In the genomic region with DNA sequence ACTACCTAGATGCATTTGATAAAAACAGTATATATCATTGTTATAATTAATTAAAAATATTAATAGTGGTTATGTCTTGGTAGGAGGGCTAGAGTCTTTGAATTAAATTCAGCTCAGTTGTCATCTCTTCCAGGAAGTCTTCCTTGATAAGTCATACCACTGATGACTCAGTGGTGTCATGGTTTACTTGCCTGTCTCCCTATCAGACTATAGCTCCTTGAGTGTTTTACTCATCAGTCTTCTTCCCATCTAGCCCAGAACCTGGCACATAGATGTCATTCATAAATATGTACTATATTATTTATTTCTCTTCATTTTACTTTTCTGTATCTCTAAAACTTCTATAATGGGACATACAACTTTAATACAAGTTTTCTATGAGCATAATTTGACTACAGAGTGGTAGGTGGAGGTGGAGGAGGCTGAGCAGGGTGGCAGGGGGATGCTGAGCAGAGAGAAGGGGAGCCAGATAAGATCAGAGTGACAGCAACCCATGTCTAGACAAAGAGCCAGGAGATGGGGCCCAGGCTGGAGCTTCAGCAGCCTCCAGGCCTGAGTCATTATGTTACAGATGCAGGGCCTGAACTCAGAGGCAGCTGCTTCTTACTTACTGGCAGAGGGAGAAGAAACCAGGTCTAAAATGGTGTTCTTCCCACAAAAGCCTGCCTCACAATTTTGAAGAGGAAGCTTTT, we compare ENCODE assay signal across 13 cellular contexts.
DNase-seq lines count a peak whose midpoint lies in the region; ATAC-seq and TF ChIP-seq lines count a peak whose summit lies in the region.
"Had no signal": no experiment of that assay in that cellular context is flagged by ENCODE, and none has a peak within 500 bp of the region (broad histone marks: within the 10 kb centered on the region; RNA-seq: fewer than 3 reads in every experiment).

No MANE protein-coding gene starts in this region.

- DNase-seq in AG08395 (ENCODE audit: low spot score) (peak; percentile 38), LHCN-M2 (ENCODE audit: low read depth) (peak; percentile 70), mesendoderm (peak; percentile 53), OCI-M2 (lab: John Stamatoyannopoulos, UW; ENCODE audit: unreplicated experiment) (no peak), Karpas-422 (no peak), 8988T (no peak), right lobe of liver (no peak)
- DNase-seq in activated naive CD8-positive, alpha-beta T cell treated with anti-CD3 and anti-CD28 coated beads for 36 hours = no peak
- DNase-seq: cerebellar nuclear complex, DMS153, NCI-H524 treated with DMSO at 0.1 percent for 48 hours, T1000, uterus had no signal

- H3K4ac ChIP-seq in mesendoderm (ENCODE audit: low read depth, low read length) = no peak overlapping the region

- H3K36me3 Mint-ChIP-seq in activated naive CD8-positive, alpha-beta T cell treated with anti-CD3 and anti-CD28 coated beads for 36 hours = peaks cover 4% of the 10 kb centered on the region

- no peak overlapping the region for H2BK15ac ChIP-seq in mesendoderm (replicated peaks; ENCODE audit: low read depth)

- no peaks in the 10 kb centered on the region for H3K79me1 ChIP-seq in mesendoderm (ENCODE audit: low read length)

- H3K27ac ChIP-seq in mesendoderm (ENCODE audit: low read depth, low read length) (no peak overlapping the region), Karpas-422 (ENCODE audit: low read length) (no peak overlapping the region), right lobe of liver (no peak overlapping the region)
- H3K27ac ChIP-seq: uterus had no signal

- TF ChIP-seq POLR2A in right lobe of liver (IDR thresholded peaks at IDR 0.05) = no peak

- H3K36me3 ChIP-seq in mesendoderm (ENCODE audit: control insufficient read depth, insufficient read depth, low read length) = no peaks in the 10 kb centered on the region
- no peaks in the 10 kb centered on the region for H3K36me3 ChIP-seq in Karpas-422 (ENCODE audit: insufficient read depth, low read length)
- no peaks in the 10 kb centered on the region for H3K36me3 ChIP-seq in right lobe of liver
- H3K36me3 ChIP-seq: uterus had no signal

- no peaks in the 10 kb centered on the region for H3K9me2 ChIP-seq in Karpas-422 (replicated peaks; ENCODE audit: insufficient read depth, low read length)

- H3K4me1 Mint-ChIP-seq in activated naive CD8-positive, alpha-beta T cell treated with anti-CD3 and anti-CD28 coated beads for 36 hours = peaks cover 2% of the 10 kb centered on the region

- intact Hi-C loops in right lobe of liver (cut with DNase I) = no loop called here

- H3K27me3 ChIP-seq in mesendoderm (ENCODE audit: insufficient read depth, low read length, poor library complexity) (no peaks in the 10 kb centered on the region), Karpas-422 (ENCODE audit: low read length) (no peaks in the 10 kb centered on the region), right lobe of liver (no peaks in the 10 kb centered on the region)
- H3K27me3 ChIP-seq: uterus had no signal

- no peak overlapping the region for H4K5ac ChIP-seq in mesendoderm (ENCODE audit: low read length)

- no peak for TF ChIP-seq CTCF in right lobe of liver (IDR thresholded peaks at IDR 0.05)

- H3K9ac ChIP-seq in mesendoderm (ENCODE audit: low read length) (no peak overlapping the region), Karpas-422 (ENCODE audit: low read length) (no peak overlapping the region)

- H3K4me3 Mint-ChIP-seq in activated naive CD8-positive, alpha-beta T cell treated with anti-CD3 and anti-CD28 coated beads for 36 hours = no peak overlapping the region

- H3K18ac ChIP-seq in mesendoderm (ENCODE audit: low read length) = no peak overlapping the region

- H3K27me3 Mint-ChIP-seq in activated naive CD8-positive, alpha-beta T cell treated with anti-CD3 and anti-CD28 coated beads for 36 hours = no peaks in the 10 kb centered on the region

- H2BK120ac ChIP-seq in mesendoderm (ENCODE audit: low read depth, low read length) = no peak overlapping the region

- no peak for ATAC-seq in right lobe of liver

- H3K4me1 ChIP-seq in mesendoderm (ENCODE audit: control insufficient read depth, low read depth, low read length) (no peaks in the 10 kb centered on the region), Karpas-422 (ENCODE audit: low read length) (no peaks in the 10 kb centered on the region), right lobe of liver (no peaks in the 10 kb centered on the region)

- H3K27ac Mint-ChIP-seq in activated naive CD8-positive, alpha-beta T cell treated with anti-CD3 and anti-CD28 coated beads for 36 hours = peak overlapping the region; percentile 7

- no peak overlapping the region for H3K56ac ChIP-seq in mesendoderm (ENCODE audit: low read length)

- H4K20me1 ChIP-seq in Karpas-422 (ENCODE audit: insufficient read depth, low read depth, low read length) = no peaks in the 10 kb centered on the region

- no peak overlapping the region for H2BK5ac ChIP-seq in mesendoderm (ENCODE audit: low read length)

- H4K8ac ChIP-seq in mesendoderm (ENCODE audit: low read depth, low read length) = no peak overlapping the region

- H3K79me2 ChIP-seq in mesendoderm (ENCODE audit: control insufficient read depth, insufficient read depth, low read length) (no peaks in the 10 kb centered on the region), Karpas-422 (ENCODE audit: low read length) (no peaks in the 10 kb centered on the region)

- no peak overlapping the region for H2AK5ac ChIP-seq in mesendoderm (ENCODE audit: low read length)

- H3K4me3 ChIP-seq in mesendoderm (ENCODE audit: low read length) (no peak overlapping the region), Karpas-422 (ENCODE audit: low read length) (no peak overlapping the region), right lobe of liver (no peak overlapping the region)
- H3K4me3 ChIP-seq: uterus had no signal

- H2AFZ ChIP-seq in Karpas-422 (ENCODE audit: low read length) = no peak overlapping the region

- no peaks in the 10 kb centered on the region for H3K9me3 Mint-ChIP-seq in activated naive CD8-positive, alpha-beta T cell treated with anti-CD3 and anti-CD28 coated beads for 36 hours

- H3K4me2 ChIP-seq in mesendoderm (ENCODE audit: low read length) (no peak overlapping the region), Karpas-422 (ENCODE audit: low read depth, low read length, poor library complexity, severe bottlenecking) (no peak overlapping the region)

- H3K9me3 ChIP-seq in Karpas-422 (ENCODE audit: low read length) (no peaks in the 10 kb centered on the region), right lobe of liver (no peaks in the 10 kb centered on the region)
- H3K9me3 ChIP-seq: uterus had no signal

- no peak overlapping the region for H3K23ac ChIP-seq in mesendoderm (ENCODE audit: low read length)

Comparison
In these comparisons a context has a peak if more than half of its experiments do, and no peak if none do; other contexts are left out.
1. DNase-seq: peak in AG08395 (single experiment), LHCN-M2 (single experiment) and mesendoderm (single experiment); none in activated naive CD8-positive, alpha-beta T cell treated with anti-CD3 and anti-CD28 coated beads for 36 hours (single experiment), OCI-M2 (single experiment), Karpas-422 (single experiment), 8988T (single experiment) and right lobe of liver (0 of 3).